ENCODE assay signal across 8 cellular contexts in genomic region chr12:56634242-56634836, GRCh38. TPM values are rescaled to one million over a fixed set of nuclear protein-coding genes. Genes with fewer than 3 reads are reported as not detected.
DNase-seq lines count a peak whose midpoint lies in the region; ATAC-seq and TF ChIP-seq lines count a peak whose summit lies in the region.

No MANE protein-coding gene starts in this region.

- H3K27me3 Mint-ChIP-seq in Calu3 (ENCODE audit: unreplicated experiment) (no peaks in the 10 kb centered on the region), IgD-negative memory B cell (peaks cover 1% of the 10 kb centered on the region), memory B cell (no peaks in the 10 kb centered on the region)

- H3K4me3 ChIP-seq in thoracic aorta, result peak overlapping the region; percentile 81

- H3K36me3 Mint-ChIP-seq in Calu3 (ENCODE audit: insufficient read depth, unreplicated experiment), result peaks cover 76% of the 10 kb centered on the region
- peaks cover 4% of the 10 kb centered on the region for H3K36me3 Mint-ChIP-seq in IgD-negative memory B cell
- H3K36me3 Mint-ChIP-seq in memory B cell, result peaks cover 13% of the 10 kb centered on the region

- peak; percentile 80 for DNase-seq in Calu3
- peak; percentile 79 for DNase-seq in SW480 (ENCODE audit: low spot score)
- DNase-seq in dermis blood vessel endothelial cell, result peak; percentile 29
- DNase-seq in memory B cell (ENCODE audit: low spot score in 2 of 2), result no peak
- no peak for DNase-seq in thoracic aorta (ENCODE audit: low spot score)

- CTCF ChIA-PET in Calu3 (lab: Charles Lee), result interaction anchor here (0.6 to 1.2 kb wide), 6 partner anchors 11 to 91 kb away, joined by 3 to 5 read pairs (median 3); partner anchors contain the start of gene NACA

- peaks cover 42 to 46% of the 10 kb centered on the region in 2 donors for H3K4me1 ChIP-seq in thoracic aorta (ENCODE audit: control insufficient read depth in 1 of 2, low read depth in 2 of 2)

- H3K27ac Mint-ChIP-seq in Calu3 (ENCODE audit: unreplicated experiment) (peak overlapping the region; percentile 80), IgD-negative memory B cell (peak overlapping the region; percentile 94 to 99 (median 96)), memory B cell (peak overlapping the region; percentile 88)

- intact Hi-C loops in Calu3 (cut with micrococcal nuclease; ENCODE audit: unreplicated experiment), result loop anchor here (10.0 kb wide), 1 partner anchor 90 kb away; the partner anchor contains the start of gene NACA

- no peaks in the 10 kb centered on the region for H3K27me3 ChIP-seq in thoracic aorta (replicated peaks; ENCODE audit: insufficient read depth)

- H3K9me3 ChIP-seq in thoracic aorta, result no peaks in the 10 kb centered on the region

- no TSS peak for BruUV-seq in Calu3 (replicated peaks; lab: Mats Ljungman, UMichigan)

- TF ChIP-seq CTCF in Calu3 (IDR thresholded peaks at IDR 0.05; ENCODE audit: unreplicated experiment) (no peak), thoracic aorta (IDR thresholded peaks at IDR 0.05) (no peak)

- ATAC-seq in memory B cell (ENCODE audit: low read depth), result no peak
- no peak for ATAC-seq in thoracic aorta (ENCODE audit: insufficient number of reproducible peaks, low FRiP score, low read depth)
- no peak for ATAC-seq in GM18517 (IDR thresholded peaks at IDR 0.05; ENCODE audit: unreplicated experiment)
- ATAC-seq in GM21619 (IDR thresholded peaks at IDR 0.05; ENCODE audit: unreplicated experiment), result no peak

- H3K9me3 Mint-ChIP-seq in Calu3 (ENCODE audit: low read depth, unreplicated experiment), result no peaks in the 10 kb centered on the region
- no peaks in the 10 kb centered on the region for H3K9me3 Mint-ChIP-seq in IgD-negative memory B cell
- no peaks in the 10 kb centered on the region for H3K9me3 Mint-ChIP-seq in memory B cell

- peaks cover 52% of the 10 kb centered on the region for H3K4me1 Mint-ChIP-seq in Calu3 (ENCODE audit: low read depth, unreplicated experiment)
- peaks cover 38 to 50% (median 48%) of the 10 kb centered on the region in 3 donors for H3K4me1 Mint-ChIP-seq in IgD-negative memory B cell
- H3K4me1 Mint-ChIP-seq in memory B cell, result peaks cover 51% of the 10 kb centered on the region

- H3K4me3 Mint-ChIP-seq in Calu3 (ENCODE audit: low read depth, unreplicated experiment) (peak overlapping the region; percentile 89), IgD-negative memory B cell (peak overlapping the region; percentile 88 to 99 (median 95)), memory B cell (peak overlapping the region; percentile 96)

- H3K27ac ChIP-seq in thoracic aorta, result peak overlapping the region; percentile 87 to 88

- peaks cover 16% of the 10 kb centered on the region for H3K36me3 ChIP-seq in thoracic aorta

RNA-seq across cellular contexts. Expression of gene BAZ2A, which starts 4.2 kb away (rescaled TPM):
- total RNA-seq in Calu3 (2022) (158 and 187 TPM in 2 replicates), dermis blood vessel endothelial cell (23.5 and 40.9 TPM in 2 replicates), thoracic aorta (100 to 1,000 TPM in 1 of 2 donors, 10 to 100 TPM in 1; 84.5 to 172 TPM)
- polyA plus RNA-seq in IgD-negative memory B cell, result 46.9 TPM

RNA-seq across cellular contexts. Expression of gene ATP5F1B, which starts 11.4 kb away (rescaled TPM):
- total RNA-seq in Calu3 (2022) (822 and 875 TPM in 2 replicates), dermis blood vessel endothelial cell (402 and 579 TPM in 2 replicates), thoracic aorta (100 to 1,000 TPM; 198 to 226 TPM)
- 727 TPM for polyA plus RNA-seq in IgD-negative memory B cell

RNA-seq across cellular contexts. Expression of gene PTGES3, which starts 53.7 kb away (rescaled TPM):
- total RNA-seq in Calu3 (2022), result 435 and 437 TPM in 2 replicates
- polyA plus RNA-seq in IgD-negative memory B cell, result 246 TPM
- total RNA-seq in dermis blood vessel endothelial cell, result 54.1 and 116 TPM in 2 replicates
- 10 to 100 TPM; 70.4 to 97.6 TPM for total RNA-seq in thoracic aorta

Comparison
In these comparisons a context has a peak if more than half of its experiments do, and no peak if none do; other contexts are left out.
1. DNase-seq: peak in Calu3 (single experiment), SW480 (single experiment) and dermis blood vessel endothelial cell (single experiment); none in memory B cell (0 of 2) and thoracic aorta (single experiment).
2. Peak in every context shown above with its lines, with median percentiles within 50 percentile points of each other: H3K27ac Mint-ChIP-seq and H3K4me3 Mint-ChIP-seq.